ENCODE assay signal across 1 cellular context in genomic region chr5:79507251-79508205, GRCh38.
TF ChIP-seq lines count a peak whose summit lies in the region.

No MANE protein-coding gene starts in this region.

TF ChIP-seq in SK-N-SH, 30 proteins besides CTCF, POLR2A, EP300 and RAD21 (continued from another document):
- no peak for TF ChIP-seq REST (IDR thresholded peaks at IDR 0.05; ENCODE audit: low read depth, low read length)
TF ChIP-seq in SK-N-SH: peak in this region for 0.
